ENCODE assay signal across 1 cellular context in the genomic region with DNA sequence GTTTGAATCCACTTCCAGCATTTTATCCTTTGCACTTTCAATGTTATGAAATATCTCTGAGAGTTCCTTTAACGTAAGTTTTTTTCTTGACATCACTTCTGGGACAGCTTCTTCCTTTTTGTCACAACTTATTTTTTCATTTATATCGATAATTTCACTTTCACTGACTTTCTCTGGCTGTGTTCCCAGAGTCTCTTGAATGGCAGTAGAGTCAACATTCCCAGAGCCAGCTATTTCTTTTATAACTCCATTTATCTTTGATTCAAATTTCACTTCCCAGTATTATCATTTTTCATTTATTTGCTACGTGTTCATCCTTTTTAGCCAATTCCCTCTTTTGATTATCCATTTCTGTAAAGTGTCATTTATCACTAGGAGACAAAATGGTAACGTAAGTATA.
TF ChIP-seq lines count a peak whose summit lies in the region.

No MANE protein-coding gene starts in this region.

TF ChIP-seq in K562, 482 proteins besides CTCF, POLR2A, EP300 and RAD21 (continued from another document):
- TF ChIP-seq BHLHE40 (IDR thresholded peaks at IDR 0.05; ENCODE audit: low read length) (no peak), ARHGAP35 (IDR thresholded peaks at IDR 0.05; ENCODE audit: partially characterized antibody) (no peak), FOXP1 (CRISPR knock-in tag; IDR thresholded peaks at IDR 0.05) (no peak), SRSF9 (IDR thresholded peaks at IDR 0.05; ENCODE audit: borderline replicate concordance, low read depth, low read length) (no peak), POLR2G (IDR thresholded peaks at IDR 0.05; ENCODE audit: low read depth, low read length) (no peak), SRSF7 (optimal IDR thresholded peaks at IDR 0.05; ENCODE audit: low read depth, low read length) (no peak), NELFE (IDR thresholded peaks at IDR 0.05; ENCODE audit: insufficient read depth, insufficient read length) (no peak), TFAM (CRISPR knock-in tag; conservative IDR thresholded peaks at IDR 0.05) (no peak), HDAC8 (tag; IDR thresholded peaks at IDR 0.05) (no peak), TBP (optimal IDR thresholded peaks at IDR 0.05; ENCODE audit: low read depth, low read length) (no peak)
- TF ChIP-seq, protein P1, sequence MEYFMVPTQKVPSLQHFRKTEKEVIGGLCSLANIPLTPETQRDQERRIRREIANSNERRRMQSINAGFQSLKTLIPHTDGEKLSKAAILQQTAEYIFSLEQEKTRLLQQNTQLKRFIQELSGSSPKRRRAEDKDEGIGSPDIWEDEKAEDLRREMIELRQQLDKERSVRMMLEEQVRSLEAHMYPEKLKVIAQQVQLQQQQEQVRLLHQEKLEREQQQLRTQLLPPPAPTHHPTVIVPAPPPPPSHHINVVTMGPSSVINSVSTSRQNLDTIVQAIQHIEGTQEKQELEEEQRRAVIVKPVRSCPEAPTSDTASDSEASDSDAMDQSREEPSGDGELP (CRISPR knock-in tag; IDR thresholded peaks at IDR 0.05; ENCODE audit: borderline replicate concordance), result no peak
- TF ChIP-seq, protein P2, sequence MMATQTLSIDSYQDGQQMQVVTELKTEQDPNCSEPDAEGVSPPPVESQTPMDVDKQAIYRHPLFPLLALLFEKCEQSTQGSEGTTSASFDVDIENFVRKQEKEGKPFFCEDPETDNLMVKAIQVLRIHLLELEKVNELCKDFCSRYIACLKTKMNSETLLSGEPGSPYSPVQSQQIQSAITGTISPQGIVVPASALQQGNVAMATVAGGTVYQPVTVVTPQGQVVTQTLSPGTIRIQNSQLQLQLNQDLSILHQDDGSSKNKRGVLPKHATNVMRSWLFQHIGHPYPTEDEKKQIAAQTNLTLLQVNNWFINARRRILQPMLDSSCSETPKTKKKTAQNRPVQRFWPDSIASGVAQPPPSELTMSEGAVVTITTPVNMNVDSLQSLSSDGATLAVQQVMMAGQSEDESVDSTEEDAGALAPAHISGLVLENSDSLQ (IDR thresholded peaks at IDR 0.05), result no peak
- TF ChIP-seq, protein P3, sequence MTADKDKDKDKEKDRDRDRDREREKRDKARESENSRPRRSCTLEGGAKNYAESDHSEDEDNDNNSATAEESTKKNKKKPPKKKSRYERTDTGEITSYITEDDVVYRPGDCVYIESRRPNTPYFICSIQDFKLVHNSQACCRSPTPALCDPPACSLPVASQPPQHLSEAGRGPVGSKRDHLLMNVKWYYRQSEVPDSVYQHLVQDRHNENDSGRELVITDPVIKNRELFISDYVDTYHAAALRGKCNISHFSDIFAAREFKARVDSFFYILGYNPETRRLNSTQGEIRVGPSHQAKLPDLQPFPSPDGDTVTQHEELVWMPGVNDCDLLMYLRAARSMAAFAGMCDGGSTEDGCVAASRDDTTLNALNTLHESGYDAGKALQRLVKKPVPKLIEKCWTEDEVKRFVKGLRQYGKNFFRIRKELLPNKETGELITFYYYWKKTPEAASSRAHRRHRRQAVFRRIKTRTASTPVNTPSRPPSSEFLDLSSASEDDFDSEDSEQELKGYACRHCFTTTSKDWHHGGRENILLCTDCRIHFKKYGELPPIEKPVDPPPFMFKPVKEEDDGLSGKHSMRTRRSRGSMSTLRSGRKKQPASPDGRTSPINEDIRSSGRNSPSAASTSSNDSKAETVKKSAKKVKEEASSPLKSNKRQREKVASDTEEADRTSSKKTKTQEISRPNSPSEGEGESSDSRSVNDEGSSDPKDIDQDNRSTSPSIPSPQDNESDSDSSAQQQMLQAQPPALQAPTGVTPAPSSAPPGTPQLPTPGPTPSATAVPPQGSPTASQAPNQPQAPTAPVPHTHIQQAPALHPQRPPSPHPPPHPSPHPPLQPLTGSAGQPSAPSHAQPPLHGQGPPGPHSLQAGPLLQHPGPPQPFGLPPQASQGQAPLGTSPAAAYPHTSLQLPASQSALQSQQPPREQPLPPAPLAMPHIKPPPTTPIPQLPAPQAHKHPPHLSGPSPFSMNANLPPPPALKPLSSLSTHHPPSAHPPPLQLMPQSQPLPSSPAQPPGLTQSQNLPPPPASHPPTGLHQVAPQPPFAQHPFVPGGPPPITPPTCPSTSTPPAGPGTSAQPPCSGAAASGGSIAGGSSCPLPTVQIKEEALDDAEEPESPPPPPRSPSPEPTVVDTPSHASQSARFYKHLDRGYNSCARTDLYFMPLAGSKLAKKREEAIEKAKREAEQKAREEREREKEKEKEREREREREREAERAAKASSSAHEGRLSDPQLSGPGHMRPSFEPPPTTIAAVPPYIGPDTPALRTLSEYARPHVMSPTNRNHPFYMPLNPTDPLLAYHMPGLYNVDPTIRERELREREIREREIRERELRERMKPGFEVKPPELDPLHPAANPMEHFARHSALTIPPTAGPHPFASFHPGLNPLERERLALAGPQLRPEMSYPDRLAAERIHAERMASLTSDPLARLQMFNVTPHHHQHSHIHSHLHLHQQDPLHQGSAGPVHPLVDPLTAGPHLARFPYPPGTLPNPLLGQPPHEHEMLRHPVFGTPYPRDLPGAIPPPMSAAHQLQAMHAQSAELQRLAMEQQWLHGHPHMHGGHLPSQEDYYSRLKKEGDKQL (CRISPR knock-in tag; IDR thresholded peaks at IDR 0.05; ENCODE audit: borderline replicate concordance), result no peak
- TF ChIP-seq, protein P4, sequence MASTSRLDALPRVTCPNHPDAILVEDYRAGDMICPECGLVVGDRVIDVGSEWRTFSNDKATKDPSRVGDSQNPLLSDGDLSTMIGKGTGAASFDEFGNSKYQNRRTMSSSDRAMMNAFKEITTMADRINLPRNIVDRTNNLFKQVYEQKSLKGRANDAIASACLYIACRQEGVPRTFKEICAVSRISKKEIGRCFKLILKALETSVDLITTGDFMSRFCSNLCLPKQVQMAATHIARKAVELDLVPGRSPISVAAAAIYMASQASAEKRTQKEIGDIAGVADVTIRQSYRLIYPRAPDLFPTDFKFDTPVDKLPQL (IDR thresholded peaks at IDR 0.05; ENCODE audit: extremely low read depth, insufficient read length), result no peak
